In the genomic region with DNA sequence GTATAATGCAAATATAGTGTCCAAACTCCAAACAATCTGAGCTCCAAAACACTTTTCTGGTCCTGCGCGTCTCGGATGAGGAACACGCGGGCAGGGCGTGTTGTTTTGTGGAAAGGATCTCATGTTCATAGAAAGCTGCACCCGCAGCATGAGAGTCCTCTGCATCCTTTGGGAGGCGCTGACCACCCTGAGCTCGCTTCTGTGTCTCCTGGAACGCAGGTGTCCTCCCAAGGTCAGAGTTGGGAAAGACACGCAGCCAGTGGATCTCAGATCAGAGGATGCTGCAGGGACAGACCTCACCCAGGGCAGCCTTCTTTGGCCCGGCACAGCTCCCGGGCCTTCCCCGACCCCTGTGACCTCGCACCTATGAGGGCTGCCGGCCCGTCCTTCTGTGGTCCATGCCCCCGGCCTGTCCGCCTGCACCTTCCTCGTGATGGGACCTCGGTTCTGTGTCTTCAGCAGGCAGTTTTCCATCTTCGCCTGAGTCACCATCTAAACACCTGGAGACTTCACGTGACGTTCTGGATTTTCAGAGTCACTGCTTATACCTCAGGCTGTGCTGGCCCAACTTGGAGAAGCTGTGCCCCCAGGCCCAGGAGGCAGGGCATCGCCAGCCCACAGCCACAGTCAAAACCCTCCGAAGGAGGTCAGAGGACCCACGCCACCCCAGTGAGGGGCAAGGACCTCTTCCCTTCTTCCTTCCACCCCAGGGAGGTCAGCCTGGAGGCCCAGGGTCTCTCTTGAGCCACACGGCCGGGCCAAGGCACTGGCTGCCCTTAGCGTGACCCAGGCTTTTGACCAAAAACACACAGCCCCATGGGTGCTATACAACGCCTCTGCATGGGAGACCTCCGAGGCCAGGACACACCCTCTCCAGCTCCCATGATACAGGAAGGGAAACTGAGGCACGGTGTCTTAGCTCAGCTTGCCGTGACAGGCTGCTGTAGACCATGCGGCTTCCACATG, we compare ENCODE assay signal across 2 cellular contexts.
TF ChIP-seq lines count a peak whose summit lies in the region.

No MANE protein-coding gene starts in this region.

TF ChIP-seq in A549, 52 proteins besides CTCF, POLR2A, EP300 and RAD21:
- TF ChIP-seq, protein P1, sequence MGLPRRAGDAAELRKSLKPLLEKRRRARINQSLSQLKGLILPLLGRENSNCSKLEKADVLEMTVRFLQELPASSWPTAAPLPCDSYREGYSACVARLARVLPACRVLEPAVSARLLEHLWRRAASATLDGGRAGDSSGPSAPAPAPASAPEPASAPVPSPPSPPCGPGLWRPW (IDR thresholded peaks at IDR 0.05) = no peak
- TF ChIP-seq CBX8 (IDR thresholded peaks at IDR 0.05) (no peak), HOXB5 (CRISPR knock-in tag; IDR thresholded peaks at IDR 0.05) (no peak), ZC3H11A (IDR thresholded peaks at IDR 0.05) (no peak), BHLHE40 (IDR thresholded peaks at IDR 0.05; ENCODE audit: low read depth, low read length) (no peak), MAZ (IDR thresholded peaks at IDR 0.05; ENCODE audit: borderline replicate concordance, low read depth, low read length) (no peak), PHF8 (IDR thresholded peaks at IDR 0.05; ENCODE audit: borderline replicate concordance, low read depth) (no peak), POLR2AphosphoS2 (conservative IDR thresholded peaks at IDR 0.05; ENCODE audit: low read length) (no peak), ZSCAN20 (CRISPR knock-in tag; IDR thresholded peaks at IDR 0.05) (no peak)
- TF ChIP-seq, protein P2, sequence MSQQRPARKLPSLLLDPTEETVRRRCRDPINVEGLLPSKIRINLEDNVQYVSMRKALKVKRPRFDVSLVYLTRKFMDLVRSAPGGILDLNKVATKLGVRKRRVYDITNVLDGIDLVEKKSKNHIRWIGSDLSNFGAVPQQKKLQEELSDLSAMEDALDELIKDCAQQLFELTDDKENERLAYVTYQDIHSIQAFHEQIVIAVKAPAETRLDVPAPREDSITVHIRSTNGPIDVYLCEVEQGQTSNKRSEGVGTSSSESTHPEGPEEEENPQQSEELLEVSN (IDR thresholded peaks at IDR 0.05; ENCODE audit: borderline replicate concordance, low read depth) = no peak

TF ChIP-seq in WTC11, 78 proteins besides CTCF, POLR2A, EP300 and RAD21:
- TF ChIP-seq ZBTB21 (CRISPR knock-in tag; IDR thresholded peaks at IDR 0.05; ENCODE audit: borderline replicate concordance) = 0 out of 2 replicates have a peak, but pooled peaks have one; percentile 49
- no peak for TF ChIP-seq SOX15 (CRISPR knock-in tag; IDR thresholded peaks at IDR 0.05)
- TF ChIP-seq SMAD3 (CRISPR knock-in tag; IDR thresholded peaks at IDR 0.05; ENCODE audit: borderline replicate concordance) = no peak
- TF ChIP-seq, protein P3, sequence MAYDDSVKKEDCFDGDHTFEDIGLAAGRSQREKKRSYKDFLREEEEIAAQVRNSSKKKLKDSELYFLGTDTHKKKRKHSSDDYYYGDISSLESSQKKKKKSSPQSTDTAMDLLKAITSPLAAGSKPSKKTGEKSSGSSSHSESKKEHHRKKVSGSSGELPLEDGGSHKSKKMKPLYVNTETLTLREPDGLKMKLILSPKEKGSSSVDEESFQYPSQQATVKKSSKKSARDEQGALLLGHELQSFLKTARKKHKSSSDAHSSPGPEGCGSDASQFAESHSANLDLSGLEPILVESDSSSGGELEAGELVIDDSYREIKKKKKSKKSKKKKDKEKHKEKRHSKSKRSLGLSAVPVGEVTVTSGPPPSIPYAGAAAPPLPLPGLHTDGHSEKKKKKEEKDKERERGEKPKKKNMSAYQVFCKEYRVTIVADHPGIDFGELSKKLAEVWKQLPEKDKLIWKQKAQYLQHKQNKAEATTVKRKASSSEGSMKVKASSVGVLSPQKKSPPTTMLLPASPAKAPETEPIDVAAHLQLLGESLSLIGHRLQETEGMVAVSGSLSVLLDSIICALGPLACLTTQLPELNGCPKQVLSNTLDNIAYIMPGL (CRISPR knock-in tag; IDR thresholded peaks at IDR 0.05) = no peak
- peak; percentile 56; the same call in 1 of the 2 replicates for TF ChIP-seq IRF1 (CRISPR knock-in tag; IDR thresholded peaks at IDR 0.05)
- peak; percentile 20; the same call in 1 of the 2 replicates for TF ChIP-seq GABPB1 (CRISPR knock-in tag; IDR thresholded peaks at IDR 0.05)
- TF ChIP-seq SMAD4 (CRISPR knock-in tag; IDR thresholded peaks at IDR 0.05) = no peak
- TF ChIP-seq RORB (CRISPR knock-in tag; IDR thresholded peaks at IDR 0.05) = no peak
- TF ChIP-seq NFATC4 (CRISPR knock-in tag; IDR thresholded peaks at IDR 0.05) = no peak
- no peak for TF ChIP-seq FOXK1 (CRISPR knock-in tag; IDR thresholded peaks at IDR 0.05)
- 0 out of 2 replicates have a peak, but pooled peaks have one; percentile 61 for TF ChIP-seq ESRRA (CRISPR knock-in tag; IDR thresholded peaks at IDR 0.05; ENCODE audit: borderline replicate concordance)
- TF ChIP-seq FOXP4 (CRISPR knock-in tag; IDR thresholded peaks at IDR 0.05) = no peak
